Comparison of ENCODE assay signal across 9 cellular contexts in genomic region chr7:91759205-91759863, GRCh38.
DNase-seq lines count a peak whose midpoint lies in the region; ATAC-seq and TF ChIP-seq lines count a peak whose summit lies in the region.
"Had no signal": no experiment of that assay in that cellular context is flagged by ENCODE, and none has a peak within 500 bp of the region (broad histone marks: within the 10 kb centered on the region; RNA-seq: fewer than 3 reads in every experiment).

No MANE protein-coding gene starts in this region.

- H3K4me1 Mint-ChIP-seq in progenitor cell of endocrine pancreas (ENCODE audit: low read depth) (peaks cover 4% of the 10 kb centered on the region), T-cell (no peaks in the 10 kb centered on the region)
- H3K4me1 Mint-ChIP-seq in naive thymus-derived CD4-positive, alpha-beta T cell: no peaks in the 10 kb centered on the region

- H3K9ac ChIP-seq in fibroblast of lung (ENCODE audit: insufficient read depth, low read length): no peak overlapping the region

- TF ChIP-seq CTCF in fibroblast of lung (conservative IDR thresholded peaks at IDR 0.05 in 1 of 2, IDR thresholded peaks at IDR 0.05 in 1 of 2; ENCODE audit: low read depth in 1 of 2, low read length in 2 of 2) (no peak), progenitor cell of endocrine pancreas (IDR thresholded peaks at IDR 0.05; ENCODE audit: unreplicated experiment) (no peak)

- DNase-seq in HT-29 (ENCODE audit: low spot score) (peak; percentile 97), RPMI8226 (peak; percentile 94), fibroblast of lung (ENCODE audit: low read depth in 2 of 2) (peak; percentile 40 to 54), progenitor cell of endocrine pancreas (ENCODE audit: low spot score, unreplicated experiment) (peak; percentile 23), T-cell (no peak)
- no peak for DNase-seq in activated CD4-positive, alpha-beta T cell treated with anti-CD3 and anti-CD28 coated beads, Interleukin-2, amount 50 U/mL, for 1 hour
- no peak for DNase-seq in naive thymus-derived CD4-positive, alpha-beta T cell

- intact Hi-C loops in naive thymus-derived CD4-positive, alpha-beta T cell (cut with micrococcal nuclease): no loop called here

- H3K4me3 ChIP-seq in fibroblast of lung (replicated peaks in 1 of 4; ENCODE audit: control extremely low read depth in 1 of 4, insufficient read depth in 1 of 4, low read depth in 3 of 4, low read length in 4 of 4): no peak overlapping the region
- no peak overlapping the region for H3K4me3 ChIP-seq in naive thymus-derived CD4-positive, alpha-beta T cell (ENCODE audit: low read length)
- H3K4me3 ChIP-seq: thoracic aorta had no signal

- POLR2A ChIA-PET in T-cell (lab: Charles Lee): no interaction called here
- POLR2A ChIA-PET in naive thymus-derived CD4-positive, alpha-beta T cell (lab: Charles Lee): no interaction called here

- H3K9me3 Mint-ChIP-seq in progenitor cell of endocrine pancreas (ENCODE audit: low read depth) (peaks cover 45% of the 10 kb centered on the region), T-cell (peaks cover 26 to 49% (median 38%) of the 10 kb centered on the region in 3 donors)
- H3K9me3 Mint-ChIP-seq in naive thymus-derived CD4-positive, alpha-beta T cell: peaks cover 7 to 63% (median 30%) of the 10 kb centered on the region in 11 donors

- no peak overlapping the region for H3K4me2 ChIP-seq in fibroblast of lung (ENCODE audit: extremely low read depth, insufficient read depth, low read length)

- no peaks in the 10 kb centered on the region for H3K27me3 ChIP-seq in fibroblast of lung (ENCODE audit: control insufficient read depth, insufficient read depth, low read length)
- H3K27me3 ChIP-seq in naive thymus-derived CD4-positive, alpha-beta T cell (ENCODE audit: control insufficient read depth in 2 of 2, insufficient read depth in 2 of 2, low read length in 2 of 2): no peaks in the 10 kb centered on the region

- H3K4me1 ChIP-seq in fibroblast of lung (ENCODE audit: control insufficient read depth, extremely low read depth, insufficient read depth, low read length): no peaks in the 10 kb centered on the region
- no peaks in the 10 kb centered on the region for H3K4me1 ChIP-seq in naive thymus-derived CD4-positive, alpha-beta T cell (ENCODE audit: control insufficient read depth in 2 of 2, insufficient read depth in 2 of 2, low read length in 2 of 2)

- no peaks in the 10 kb centered on the region for H3K36me3 ChIP-seq in fibroblast of lung (ENCODE audit: control insufficient read depth, insufficient read depth, low read length)
- no peaks in the 10 kb centered on the region for H3K36me3 ChIP-seq in naive thymus-derived CD4-positive, alpha-beta T cell (ENCODE audit: control insufficient read depth in 2 of 3, insufficient read depth in 3 of 3, low read length in 3 of 3)
- H3K36me3 ChIP-seq: thoracic aorta had no signal

- H3K27me3 Mint-ChIP-seq in progenitor cell of endocrine pancreas: no peaks in the 10 kb centered on the region
- H3K27me3 Mint-ChIP-seq in T-cell: peaks cover 0 to 3% of the 10 kb centered on the region in 2 donors
- peaks cover 0 to 5% (median 0%) of the 10 kb centered on the region in 5 donors for H3K27me3 Mint-ChIP-seq in naive thymus-derived CD4-positive, alpha-beta T cell

- no peaks in the 10 kb centered on the region for H4K20me1 ChIP-seq in fibroblast of lung (ENCODE audit: control insufficient read depth, extremely low read depth, insufficient read depth, low read length)

- H2AFZ ChIP-seq in fibroblast of lung (ENCODE audit: low read length): no peak overlapping the region

- H3K36me3 Mint-ChIP-seq in progenitor cell of endocrine pancreas (ENCODE audit: insufficient read depth) (peaks cover 6% of the 10 kb centered on the region), T-cell (peaks cover 4% of the 10 kb centered on the region)
- peaks cover 0 to 20% (median 0%) of the 10 kb centered on the region in 5 donors for H3K36me3 Mint-ChIP-seq in naive thymus-derived CD4-positive, alpha-beta T cell

- ATAC-seq in HG03025 (IDR thresholded peaks at IDR 0.05; ENCODE audit: low FRiP score, unreplicated experiment) (no peak), T-cell (replicated peaks in 1 of 4) (no peak)
- ATAC-seq in naive thymus-derived CD4-positive, alpha-beta T cell: no peak

- H3K27ac ChIP-seq in fibroblast of lung (ENCODE audit: insufficient read depth, low read length): no peak overlapping the region
- H3K27ac ChIP-seq in naive thymus-derived CD4-positive, alpha-beta T cell (ENCODE audit: low read depth, low read length): no peak overlapping the region
- H3K27ac ChIP-seq: thoracic aorta had no signal

- CTCF ChIA-PET in T-cell (lab: Charles Lee): no interaction called here
- CTCF ChIA-PET in naive thymus-derived CD4-positive, alpha-beta T cell (lab: Charles Lee): no interaction called here

- no peak overlapping the region for H3K27ac Mint-ChIP-seq in progenitor cell of endocrine pancreas
- H3K27ac Mint-ChIP-seq in T-cell: no peak overlapping the region
- H3K27ac Mint-ChIP-seq in naive thymus-derived CD4-positive, alpha-beta T cell: peak overlapping the region in 1 of 9 donors; percentile 42

- no peaks in the 10 kb centered on the region for H3K9me3 ChIP-seq in fibroblast of lung (ENCODE audit: control insufficient read depth, insufficient read depth, low read depth, low read length)
- H3K9me3 ChIP-seq in naive thymus-derived CD4-positive, alpha-beta T cell (ENCODE audit: control insufficient read depth in 2 of 3, low read length in 3 of 3): no peaks in the 10 kb centered on the region

- H3K79me2 ChIP-seq in fibroblast of lung (ENCODE audit: control insufficient read depth, insufficient read depth, low read length): no peaks in the 10 kb centered on the region

- H3K4me3 Mint-ChIP-seq in progenitor cell of endocrine pancreas (ENCODE audit: low read depth) (no peak overlapping the region), T-cell (no peak overlapping the region)
- no peak overlapping the region for H3K4me3 Mint-ChIP-seq in naive thymus-derived CD4-positive, alpha-beta T cell

Comparison
In these comparisons a context has a peak if more than half of its experiments do, and no peak if none do; other contexts are left out.
1. DNase-seq: peak in HT-29 (single experiment), RPMI8226 (single experiment), fibroblast of lung (2 of 2) and progenitor cell of endocrine pancreas (single experiment); none in activated CD4-positive, alpha-beta T cell treated with anti-CD3 and anti-CD28 coated beads, Interleukin-2, amount 50 U/mL, for 1 hour (single experiment), T-cell (0 of 34) and naive thymus-derived CD4-positive, alpha-beta T cell (0 of 9).